22 cellular contexts compared by ENCODE assay signal in the genomic region with DNA sequence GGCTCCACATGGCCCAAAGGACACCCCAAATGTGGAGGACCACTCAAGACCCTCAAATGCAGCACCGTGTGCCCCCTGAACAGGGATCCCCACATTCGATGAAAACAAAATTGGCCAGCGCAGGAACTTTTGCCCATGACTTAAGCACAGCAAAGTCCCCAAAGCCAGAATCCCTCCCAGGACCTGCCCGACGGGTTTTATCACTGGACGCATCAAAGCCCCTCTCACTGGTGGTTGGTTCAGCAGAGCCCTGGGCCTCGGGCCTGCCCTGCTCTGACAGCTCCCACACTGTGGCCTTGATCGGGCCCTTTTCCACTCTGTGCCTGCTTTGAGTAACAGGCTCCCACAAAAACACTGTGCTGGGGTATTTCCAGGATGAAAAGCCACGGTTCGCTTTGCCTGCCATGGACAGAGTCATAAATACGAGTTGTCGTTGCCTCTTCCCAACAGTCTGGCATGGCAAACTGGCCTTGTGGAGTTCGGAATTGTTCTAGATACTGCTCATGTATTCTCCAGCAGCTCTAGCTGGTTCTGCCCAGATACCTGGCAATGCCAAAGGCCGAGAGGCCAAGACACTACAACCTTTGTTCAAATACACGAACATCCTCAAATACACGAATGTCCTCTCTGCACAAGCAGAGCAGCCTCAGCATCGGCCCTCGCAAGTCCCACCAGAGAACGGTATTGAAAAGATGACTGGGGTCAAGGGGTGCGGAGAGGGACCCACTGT. TPM values are rescaled to one million over a fixed set of nuclear protein-coding genes. Genes with fewer than 3 reads are reported as not detected.
DNase-seq lines count a peak whose midpoint lies in the region; FAIRE-seq and TF ChIP-seq lines count a peak whose summit lies in the region.
"Had no signal": no experiment of that assay in that cellular context is flagged by ENCODE, and none has a peak within 500 bp of the region (broad histone marks: within the 10 kb centered on the region; RNA-seq: fewer than 3 reads in every experiment).

No MANE protein-coding gene starts in this region.

- no peak overlapping the region for H3K4me2 ChIP-seq in neuronal stem cell (ENCODE audit: insufficient read depth, low read length, poor library complexity, severe bottlenecking)

- no peak overlapping the region for H2BK15ac ChIP-seq in neuronal stem cell (ENCODE audit: low read length)

- H3K36me3 Mint-ChIP-seq in Caco-2 (ENCODE audit: insufficient read depth, unreplicated experiment): peaks cover 29% of the 10 kb centered on the region
- H3K36me3 Mint-ChIP-seq: activated naive CD8-positive, alpha-beta T cell; natural killer cell had no signal

- no peak overlapping the region for H4K91ac ChIP-seq in neuronal stem cell (ENCODE audit: low read depth, low read length, poor library complexity)

- peak overlapping the region; percentile 76 for H3K27ac Mint-ChIP-seq in Caco-2 (ENCODE audit: unreplicated experiment)
- H3K27ac Mint-ChIP-seq: activated naive CD8-positive, alpha-beta T cell; activated T-cell treated with anti-CD3 and anti-CD28 coated beads, Interleukin-2, amount 50 U/mL, for 72 hours; natural killer cell; T-helper 17 cell had no signal

- H3K4me1 Mint-ChIP-seq in Caco-2 (ENCODE audit: low read depth, unreplicated experiment): peaks cover 44% of the 10 kb centered on the region

- TF ChIP-seq EP300 in suprapubic skin (IDR thresholded peaks at IDR 0.05): no peak

- 78% methylated on average over 20 of the region's 20 CpGs for WGBS in liver
- 88 to 95% (median 93%) methylated on average over 19 to 20 of the region's 20 CpGs for WGBS in spleen, 5 donors
- no CpG with 5 or more reads among the region's 20 CpGs for WGBS in neuronal stem cell (ENCODE audit: extremely low coverage in 2 of 2, insufficient read length in 2 of 2, insufficient replicate concordance in 1 of 2), 2 donors
- WGBS in suprapubic skin: 95% methylated on average over 17 of the region's 20 CpGs

- no peak for TF ChIP-seq RAD21 in liver (IDR thresholded peaks at IDR 0.05)

- H3K14ac ChIP-seq in neuronal stem cell (ENCODE audit: low read length): no peak overlapping the region

- intact Hi-C loops in Caco-2 (cut with micrococcal nuclease; ENCODE audit: unreplicated experiment) (no loop called here), spleen (cut with DNase I; ENCODE audit: low total_unique reads) (loop anchor here (10.0 kb wide), 1 partner anchor 144 kb away; no protein-coding TSS in a partner anchor)

- FAIRE-seq in HTR-8/SVneo (lab: Jason Lieb, UNC): no peak
- FAIRE-seq: colon, islet of Langerhans had no signal

- H3K4ac ChIP-seq in neuronal stem cell (ENCODE audit: low read length): no peak overlapping the region

- peaks cover 8% of the 10 kb centered on the region for H3K79me1 ChIP-seq in neuronal stem cell (ENCODE audit: low read depth, low read length)

- BruUV-seq in Caco-2 (replicated peaks; lab: Mats Ljungman, UMichigan): no TSS peak

- no peak for TF ChIP-seq POLR2A in spleen (IDR thresholded peaks at IDR 0.05)
- no peak for TF ChIP-seq POLR2A in suprapubic skin (IDR thresholded peaks at IDR 0.05)

- H4K8ac ChIP-seq in neuronal stem cell (ENCODE audit: low read depth, low read length): no peak overlapping the region

- H3K27me3 ChIP-seq in Caco-2 (replicated peaks; ENCODE audit: control insufficient read depth, insufficient read depth, low read length) (no peaks in the 10 kb centered on the region), liver (ENCODE audit: control insufficient read depth in 4 of 4, insufficient read depth in 4 of 4, low read length in 3 of 4) (no peaks in the 10 kb centered on the region), spleen (replicated peaks in 1 of 7) (peaks cover 0 to 22% (median 0%) of the 10 kb centered on the region in 7 donors), neuronal stem cell (ENCODE audit: control insufficient read depth in 3 of 3, insufficient read depth in 3 of 3, low read depth in 1 of 3, low read length in 3 of 3) (no peaks in the 10 kb centered on the region), suprapubic skin (no peaks in the 10 kb centered on the region)
- H3K27me3 ChIP-seq: BE2C, SJSA1 had no signal

- TF ChIP-seq CTCF in Caco-2 (IDR thresholded peaks at IDR 0.05; ENCODE audit: insufficient read depth in 1 of 2, low read depth in 1 of 2, low read length in 1 of 2, severe bottlenecking in 1 of 2, unreplicated experiment in 1 of 2) (no peak), RWPE1 (conservative IDR thresholded peaks at IDR 0.05; ENCODE audit: low read depth) (no peak), liver (IDR thresholded peaks at IDR 0.05; ENCODE audit: low read depth, low read length, missing input control) (no peak), spleen (IDR thresholded peaks at IDR 0.05 in 8 of 11, conservative IDR thresholded peaks at IDR 0.05 in 3 of 11) (no peak), suprapubic skin (IDR thresholded peaks at IDR 0.05) (no peak)

- no peaks in the 10 kb centered on the region for H3K9me3 Mint-ChIP-seq in Caco-2 (ENCODE audit: unreplicated experiment)
- H3K9me3 Mint-ChIP-seq: activated T-cell treated with anti-CD3 and anti-CD28 coated beads, Interleukin-2, amount 50 U/mL, for 72 hours; natural killer cell had no signal

- H3K4me3 Mint-ChIP-seq in Caco-2 (ENCODE audit: unreplicated experiment): no peak overlapping the region
- H3K4me3 Mint-ChIP-seq: activated naive CD8-positive, alpha-beta T cell; activated T-cell treated with anti-CD3 and anti-CD28 coated beads, Interleukin-2, amount 50 U/mL, for 72 hours; natural killer cell; T-helper 17 cell had no signal

- H2AFZ ChIP-seq in neuronal stem cell (ENCODE audit: low read length): no peak overlapping the region

- H3K23ac ChIP-seq in neuronal stem cell (ENCODE audit: low read depth, low read length, poor library complexity): no peak overlapping the region

- H3K4me3 ChIP-seq in Caco-2 (ENCODE audit: low read depth, low read length) (no peak overlapping the region), liver (ENCODE audit: low read depth in 1 of 3, low read length in 3 of 3) (no peak overlapping the region), spleen (no peak overlapping the region), neuronal stem cell (ENCODE audit: low read length in 2 of 2) (no peak overlapping the region), suprapubic skin (no peak overlapping the region)
- H3K4me3 ChIP-seq: SJSA1, thoracic aorta had no signal

- POLR2A ChIA-PET in Caco-2 (lab: Charles Lee): no interaction called here
- POLR2A ChIA-PET in RWPE1 (lab: Yijun Ruan, JAX; ENCODE audit: low non-redundant PET): interaction anchor here (0.5 kb wide), 1 partner anchor 161 kb away, joined by 4 read pairs; no protein-coding TSS in a partner anchor

- H2BK120ac ChIP-seq in neuronal stem cell (ENCODE audit: low read depth, low read length): no peak overlapping the region

- no peaks in the 10 kb centered on the region for H3K27me3 Mint-ChIP-seq in Caco-2 (ENCODE audit: insufficient read depth, unreplicated experiment)
- H3K27me3 Mint-ChIP-seq: activated naive CD8-positive, alpha-beta T cell; T-helper 17 cell had no signal

- peaks cover 54% of the 10 kb centered on the region for H3K4me1 ChIP-seq in Caco-2
- peaks cover 41 to 79% (median 63%) of the 10 kb centered on the region in 4 donors for H3K4me1 ChIP-seq in liver (ENCODE audit: control insufficient read depth in 4 of 4, insufficient read depth in 4 of 4, low read length in 3 of 4)
- peaks cover 25 to 98% (median 60%) of the 10 kb centered on the region in 6 donors for H3K4me1 ChIP-seq in spleen
- H3K4me1 ChIP-seq in neuronal stem cell (ENCODE audit: control insufficient read depth in 2 of 2, insufficient read depth in 1 of 2, low read depth in 1 of 2, low read length in 2 of 2): peaks cover 9 to 25% of the 10 kb centered on the region in 2 donors
- H3K4me1 ChIP-seq in suprapubic skin: peaks cover 56% of the 10 kb centered on the region

- no peak overlapping the region for H2AK5ac ChIP-seq in neuronal stem cell (ENCODE audit: low read depth, low read length)

- H3K36me3 ChIP-seq in Caco-2 (ENCODE audit: control insufficient read depth, insufficient read depth, low read length): no peaks in the 10 kb centered on the region; the same call in 1 of the 2 replicates
- no peaks in the 10 kb centered on the region for H3K36me3 ChIP-seq in liver (ENCODE audit: control insufficient read depth in 4 of 4, insufficient read depth in 3 of 4, low read depth in 1 of 4, low read length in 3 of 4)
- no peaks in the 10 kb centered on the region for H3K36me3 ChIP-seq in spleen
- H3K36me3 ChIP-seq in neuronal stem cell (replicated peaks in 1 of 2; ENCODE audit: control insufficient read depth in 2 of 2, insufficient read depth in 2 of 2, low read length in 2 of 2): peaks cover 2 to 27% of the 10 kb centered on the region in 2 donors
- H3K36me3 ChIP-seq in suprapubic skin: no peaks in the 10 kb centered on the region
- H3K36me3 ChIP-seq: BE2C, thoracic aorta had no signal

- H3K9ac ChIP-seq in liver (ENCODE audit: low read depth in 1 of 2, low read length in 2 of 2) (peak overlapping the region; percentile 32 to 71), neuronal stem cell (ENCODE audit: low read depth, low read length, poor library complexity) (no peak overlapping the region)

- no peak overlapping the region for H2BK12ac ChIP-seq in neuronal stem cell (ENCODE audit: low read length)

- no peak overlapping the region for H2BK5ac ChIP-seq in neuronal stem cell (ENCODE audit: low read length)

- peak overlapping the region; percentile 65 for H3K27ac ChIP-seq in RWPE1
- peak overlapping the region; percentile 89 to 95 for H3K27ac ChIP-seq in liver (ENCODE audit: low read depth in 1 of 2, low read length in 2 of 2)
- H3K27ac ChIP-seq in spleen: peak overlapping the region in 3 of 8 donors; percentile 50 to 71 (median 51)
- H3K27ac ChIP-seq in neuronal stem cell (replicated peaks; ENCODE audit: low read length): no peak overlapping the region
- H3K27ac ChIP-seq in suprapubic skin: no peak overlapping the region
- H3K27ac ChIP-seq: thoracic aorta had no signal

- no peaks in the 10 kb centered on the region for H3K9me3 ChIP-seq in Caco-2
- H3K9me3 ChIP-seq in liver (ENCODE audit: control insufficient read depth in 4 of 4, low read length in 3 of 4): no peaks in the 10 kb centered on the region
- H3K9me3 ChIP-seq in spleen: no peaks in the 10 kb centered on the region
- peaks cover 0 to 3% of the 10 kb centered on the region in 2 donors for H3K9me3 ChIP-seq in neuronal stem cell (replicated peaks in 1 of 2; ENCODE audit: control insufficient read depth in 2 of 2, insufficient read depth in 1 of 2, low read depth in 1 of 2, low read length in 2 of 2)
- H3K9me3 ChIP-seq in suprapubic skin: no peaks in the 10 kb centered on the region
- H3K9me3 ChIP-seq: BE2C, SJSA1, thoracic aorta had no signal

- peak in 1 of 2 experiments; percentile 39 for DNase-seq in Caco-2
- DNase-seq in RWPE1 (ENCODE audit: low spot score): no peak
- peak; percentile 56 for DNase-seq in spleen
- no peak for DNase-seq in neuronal stem cell (ENCODE audit: low spot score)
- no peak for DNase-seq in suprapubic skin (ENCODE audit: low spot score in 2 of 2)
- no peak for DNase-seq in HTR-8/SVneo (ENCODE audit: insufficient read length, low spot score)
- no peak for DNase-seq in activated CD8-positive, alpha-beta memory T cell treated with anti-CD3 and anti-CD28 coated beads for 24 hours
- DNase-seq: activated CD4-positive, CD25-positive, alpha-beta regulatory T cell; activated T-cell treated with anti-CD3 and anti-CD28 coated beads, Interleukin-2, amount 50 U/mL, for 72 hours; BE2C; GDM1; mesendoderm; natural killer cell; NCI-H146; NCI-H82; T-helper 17 cell had no signal

- CTCF ChIA-PET in Caco-2 (lab: Charles Lee): interaction anchor here (0.6 to 1.4 kb wide), 2 partner anchors 63 to 149 kb away, joined by 3 read pairs; no protein-coding TSS in a partner anchor
- CTCF ChIA-PET in RWPE1 (lab: Yijun Ruan, JAX): no interaction called here

- no peak overlapping the region for H3K18ac ChIP-seq in neuronal stem cell (ENCODE audit: low read length)

RNA-seq across cellular contexts. Expression of gene TBC1D16, which starts 46.4 kb away (rescaled TPM):
- total RNA-seq in Caco-2 (2022) (48.1 and 55.4 TPM in 2 replicates), liver (10 to 100 TPM in 1 of 2 donors, 1 to 10 TPM in 1; 4.7 to 29.5 TPM), spleen (10 to 100 TPM in 6 of 7 donors, 1 to 10 TPM in 1; 5.6 to 33.6 (median 25.5) TPM), suprapubic skin (10 to 100 TPM; 18.6 to 33.6 (median 22.7) TPM)
- polyA plus RNA-seq in liver (1 to 10 TPM; 3.4 to 4.7 TPM), spleen (1 to 10 TPM; 1.3 to 5.4 (median 3.0) TPM)
- polyA plus RNA-seq in neuronal stem cell (2013, experiment 1 of 2): 23.3 TPM
- polyA plus RNA-seq in neuronal stem cell (2013, experiment 2 of 2): 22.9 TPM

RNA-seq across cellular contexts. Expression of gene CCDC40, which starts 47.2 kb away (rescaled TPM):
- 3.7 and 3.9 TPM in 2 replicates for total RNA-seq in Caco-2 (2022)
- 1 to 10 TPM in 1 of 2 donors, under 1 TPM in 1; 0.93 to 3.0 TPM for total RNA-seq in liver
- polyA plus RNA-seq in liver: 1 to 10 TPM in 1 of 2 donors, under 1 TPM in 1; 0.60 to 1.9 TPM
- 1 to 10 TPM; 1.2 to 8.3 (median 3.8) TPM for total RNA-seq in spleen
- under 1 TPM; 0.30 to 0.70 (median 0.64) TPM for polyA plus RNA-seq in spleen
- 5.8 TPM for polyA plus RNA-seq in neuronal stem cell (2013, experiment 1 of 2)
- 6.3 TPM for polyA plus RNA-seq in neuronal stem cell (2013, experiment 2 of 2)
- total RNA-seq in suprapubic skin: 1 to 10 TPM; 1.2 to 4.4 (median 2.9) TPM

Comparison
In these comparisons a context has a peak if more than half of its experiments do, and no peak if none do; other contexts are left out.
1. H3K27ac ChIP-seq: peak in RWPE1 (single experiment) and liver (2 of 2); none in neuronal stem cell (single experiment) and suprapubic skin (single experiment).